Comparison of ENCODE assay signal across 25 cellular contexts in genomic region chr17:56648814-56649213, GRCh38. TPM values are rescaled to one million over a fixed set of nuclear protein-coding genes. Genes with fewer than 3 reads are reported as not detected.
"Had no signal": no experiment of that assay in that cellular context is flagged by ENCODE, and none has a peak within 500 bp of the region (broad histone marks: within the 10 kb centered on the region; RNA-seq: fewer than 3 reads in every experiment).

No MANE protein-coding gene starts in this region.

- DNase-seq: dermis blood vessel endothelial cell; effector memory CD4-positive, alpha-beta T cell; erythroblast; esophagus squamous epithelium; hypothalamus; immature natural killer cell; islet precursor cell; mesendoderm; naive thymus-derived CD8-positive, alpha-beta T cell; nephron progenitor cell; nucleus accumbens; stimulated activated CD4-positive, alpha-beta T cell treated with anti-CD3 and anti-CD28 coated beads, Interleukin-12 subunit alpha, Interleukin-12 subunit beta, amount 100 ng/mL, for 4 hours; stimulated activated CD4-positive, alpha-beta T cell treated with anti-CD3 and anti-CD28 coated beads, Interleukin-1b, Interleukin-23, amount 100 ng/mL, for 48 hours; stimulated activated CD4-positive, alpha-beta T cell treated with anti-CD3 and anti-CD28 coated beads, Interleukin-4, amount 100 ng/mL, for 1 hour; stimulated activated CD8-positive, alpha-beta memory T cell treated with anti-CD3 and anti-CD28 coated beads, Interleukin-4, amount 100 ng/mL, for 48 hours; stimulated activated naive CD4-positive, alpha-beta T cell; stomach; thyroid gland had no signal

- H3K36me3 ChIP-seq: esophagus squamous epithelium, prostate gland, right atrium auricular region, stomach, thyroid gland had no signal

- H3K9me3 ChIP-seq: esophagus squamous epithelium, prostate gland, thyroid gland had no signal

- H3K4me3 ChIP-seq: coronary artery, esophagus squamous epithelium, prostate gland, right atrium auricular region, smooth muscle cell, stomach, thyroid gland had no signal

- H3K4me1 ChIP-seq: esophagus squamous epithelium, prostate gland, right atrium auricular region, thyroid gland had no signal

- FAIRE-seq: endothelial cell of umbilical vein, frontal cortex had no signal

- H3K4me2 ChIP-seq: smooth muscle cell had no signal

- H3K27ac ChIP-seq: coronary artery, esophagus squamous epithelium, prostate gland, right atrium auricular region, stomach, thyroid gland had no signal

- H3K27me3 ChIP-seq: right atrium auricular region, thyroid gland had no signal

RNA-seq across cellular contexts. Expression of gene NOG, which starts 55.3 kb away (rescaled TPM):
- total RNA-seq: osteocyte had no signal
- polyA plus RNA-seq: immature natural killer cell had no signal
